Comparison of ENCODE assay signal across 17 cellular contexts in genomic region chrX:154890990-154891639, GRCh38. TPM values are rescaled to one million over a fixed set of nuclear protein-coding genes. Genes with fewer than 3 reads are reported as not detected.
"Had no signal": no experiment of that assay in that cellular context is flagged by ENCODE, and none has a peak within 500 bp of the region (broad histone marks: within the 10 kb centered on the region; RNA-seq: fewer than 3 reads in every experiment).

No MANE protein-coding gene starts in this region.

- DNase-seq: activated CD4-positive, alpha-beta memory T cell treated with anti-CD3 and anti-CD28 coated beads, Interleukin-2, amount 10 ng/mL, durations not matched to agents 7 days and 5 days; activated CD4-positive, alpha-beta T cell treated with anti-CD3 and anti-CD28 coated beads for 1 hour; activated naive CD8-positive, alpha-beta T cell treated with anti-CD3 and anti-CD28 coated beads, Interleukin-2, amount 10 ng/mL, durations not matched to agents 7 days and 5 days; activated T-cell treated with anti-CD3 and anti-CD28 coated beads, Interleukin-2, amount 50 U/mL, for 48 hours; foreskin keratinocyte; head of caudate nucleus; left cardiac atrium; naive B cell; pancreas; stimulated activated CD4-positive, alpha-beta T cell treated with anti-CD3 and anti-CD28 coated beads, Interleukin-15, amount 100 ng/mL, for 24 hours; stimulated activated CD4-positive, alpha-beta T cell treated with anti-CD3 and anti-CD28 coated beads, Interleukin-4, amount 100 ng/mL, for 4 hours; stimulated activated naive CD8-positive, alpha-beta T cell treated with anti-CD3 and anti-CD28 coated beads, Interleukin-15, amount 100 ng/mL, for 72 hours; testis; upper lobe of right lung had no signal

- H3K27ac ChIP-seq: ascending aorta, foreskin keratinocyte, pancreas, testis, upper lobe of right lung had no signal

- H3K4me3 ChIP-seq: ascending aorta, lung, pancreas, testis, upper lobe of right lung had no signal

- H3K36me3 ChIP-seq: ascending aorta, pancreas, upper lobe of right lung had no signal

- H3K4me1 ChIP-seq: ascending aorta, foreskin keratinocyte, pancreas, testis, upper lobe of right lung had no signal

- H3K27me3 ChIP-seq: ascending aorta, foreskin keratinocyte, pancreas, testis, upper lobe of right lung had no signal

- H3K9me3 ChIP-seq: ascending aorta, pancreas, testis, upper lobe of right lung had no signal

RNA-seq across cellular contexts. Expression of gene SMIM9, which starts 56.7 kb away (rescaled TPM):
- total RNA-seq: activated CD4-positive, alpha-beta memory T cell treated with anti-CD3 and anti-CD28 coated beads, Interleukin-2, amount 10 ng/mL, durations not matched to agents 7 days and 5 days; ascending aorta; esophagus mucosa; foreskin keratinocyte; left cardiac atrium; pancreas; upper lobe of right lung had no signal
